Comparison of ENCODE assay signal across 20 cellular contexts in the genomic region with DNA sequence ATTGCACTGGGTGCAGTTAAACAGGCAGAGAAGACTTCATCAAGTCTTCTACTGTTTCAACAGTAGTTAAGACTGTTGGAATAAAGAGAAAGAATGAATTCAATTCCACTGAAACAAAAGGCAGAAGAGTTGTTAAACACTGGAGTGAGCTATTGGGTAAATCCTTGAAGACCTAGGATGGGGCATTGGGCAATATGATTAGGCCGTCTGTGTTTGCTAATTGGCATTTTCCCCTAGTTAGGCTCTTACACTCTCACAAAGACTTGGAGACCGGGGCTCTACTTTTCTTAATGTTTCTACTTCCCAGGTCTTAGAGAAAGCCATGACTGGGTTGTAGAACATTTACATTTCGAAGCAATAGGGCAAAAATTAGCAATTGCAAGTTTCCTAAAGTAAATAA.
"Had no signal": no experiment of that assay in that cellular context is flagged by ENCODE, and none has a peak within 500 bp of the region (broad histone marks: within the 10 kb centered on the region; RNA-seq: fewer than 3 reads in every experiment).

No MANE protein-coding gene starts in this region.

- H3K4me3 ChIP-seq: dorsolateral prefrontal cortex, gastrocnemius medialis, hepatocyte, left lung, mucosa of descending colon, right lobe of liver, tibial artery had no signal

- H3K4me1 ChIP-seq: gastrocnemius medialis, left lung, parathyroid adenoma, right lobe of liver, tibial artery had no signal

- H3K79me2 ChIP-seq: hepatocyte, parathyroid adenoma had no signal

- H3K27ac ChIP-seq: dorsolateral prefrontal cortex, gastrocnemius medialis, hepatocyte, left lung, parathyroid adenoma, right lobe of liver, tibial artery had no signal

- DNase-seq: dorsolateral prefrontal cortex; effector CD4-positive, alpha-beta T cell; gastrocnemius medialis; head of caudate nucleus; kidney; left lung; mesenchymal stem cell; mucosa of descending colon; naive B cell; right lobe of liver; small intestine; stimulated activated CD4-positive, alpha-beta T cell treated with anti-CD3 and anti-CD28 coated beads, Interleukin-15, amount 100 ng/mL, for 24 hours; stimulated activated CD4-positive, alpha-beta T cell treated with anti-CD3 and anti-CD28 coated beads, Interleukin-2, amount 100 ng/mL, for 48 hours; stimulated activated naive CD4-positive, alpha-beta T cell; stimulated activated naive CD8-positive, alpha-beta T cell treated with anti-CD3 and anti-CD28 coated beads, Interleukin-15, amount 100 ng/mL, for 72 hours; tibial artery had no signal

- H3K36me3 ChIP-seq: gastrocnemius medialis, left lung, right lobe of liver, tibial artery had no signal

- FAIRE-seq: colon, kidney, small intestine had no signal

- H2AFZ ChIP-seq: hepatocyte, parathyroid adenoma had no signal

- H3K4me2 ChIP-seq: hepatocyte had no signal

- H3K9ac ChIP-seq: parathyroid adenoma had no signal

- ATAC-seq: gastrocnemius medialis; left lung; mucosa of descending colon; natural killer cell treated with Interleukin-12 subunit alpha and Interleukin-12 subunit beta and Interleukin-15 and Interleukin-18, amount 100 ng/mL, for 72 hours; stimulated activated naive CD8-positive, alpha-beta T cell treated with anti-CD3 and anti-CD28 coated beads, Interleukin-15, amount 100 ng/mL, for 72 hours had no signal

- H3K9me3 ChIP-seq: gastrocnemius medialis, mucosa of descending colon, right lobe of liver had no signal

- H3K27me3 ChIP-seq: dorsolateral prefrontal cortex, gastrocnemius medialis, hepatocyte, left lung, right lobe of liver, tibial artery had no signal
